In genomic region chr21:33229099-33229775, GRCh38 we compare ENCODE assay signal across 8 cellular contexts. TPM values are rescaled to one million over a fixed set of nuclear protein-coding genes. Genes with fewer than 3 reads are reported as not detected.
DNase-seq lines count a peak whose midpoint lies in the region; ATAC-seq and TF ChIP-seq lines count a peak whose summit lies in the region.

No MANE protein-coding gene starts in this region.

- H2AFZ ChIP-seq in mesenchymal stem cell (ENCODE audit: low read depth, low read length) = no peak overlapping the region

- no peak overlapping the region for H4K8ac ChIP-seq in mesenchymal stem cell (ENCODE audit: low read length)

- TF ChIP-seq CTCF in A673 (conservative IDR thresholded peaks at IDR 0.05; ENCODE audit: low read depth, low read length) = no peak

- H3K4me3 ChIP-seq in A673 (ENCODE audit: low read depth, low read length, poor library complexity, severe bottlenecking) (peak overlapping the region; percentile 76), H7 (ENCODE audit: insufficient read depth, low read depth, low read length) (peak overlapping the region; percentile 28), mesenchymal stem cell (ENCODE audit: insufficient read depth in 1 of 2, low read depth in 1 of 2, low read length in 2 of 2) (peak overlapping the region in 1 of 2 experiments; percentile 76)

- no peak overlapping the region for H2AK5ac ChIP-seq in mesenchymal stem cell (ENCODE audit: low read length, severe bottlenecking)

- peak overlapping the region; percentile 33 to 89 for H3K27ac Mint-ChIP-seq in activated naive CD4-positive, alpha-beta T cell treated with anti-CD3 and anti-CD28 coated beads, Interleukin-2, amount 50 U/mL, for 72 hours

- no peak overlapping the region for H3K4ac ChIP-seq in mesenchymal stem cell (ENCODE audit: low read depth in 1 of 2, low read length in 2 of 2)

- POLR2A ChIA-PET in A673 (lab: Charles Lee; ENCODE audit: low non-redundant PET) = interaction anchor here (0.6 kb wide), 1 partner anchor 146 kb away, joined by 3 read pairs; no protein-coding TSS in a partner anchor

- no peak overlapping the region for H2BK5ac ChIP-seq in mesenchymal stem cell (ENCODE audit: low read depth, low read length, poor library complexity, severe bottlenecking)

- no peak overlapping the region for H4K91ac ChIP-seq in mesenchymal stem cell (ENCODE audit: low read length)

- H3K36me3 ChIP-seq in A673 (ENCODE audit: insufficient read depth, low read length, poor library complexity, severe bottlenecking) (no peaks in the 10 kb centered on the region), H7 (replicated peaks; ENCODE audit: control insufficient read depth, insufficient read depth, low read length) (no peaks in the 10 kb centered on the region), mesenchymal stem cell (ENCODE audit: control insufficient read depth in 1 of 2, insufficient read depth in 2 of 2, low read depth in 1 of 2, low read length in 2 of 2) (no peaks in the 10 kb centered on the region)

- no peaks in the 10 kb centered on the region for H3K9me3 ChIP-seq in A673 (ENCODE audit: low read depth, low read length, poor library complexity, severe bottlenecking)
- H3K9me3 ChIP-seq in mesenchymal stem cell (ENCODE audit: control insufficient read depth, low read length) = no peaks in the 10 kb centered on the region

- no peak for DNase-seq in A673 (ENCODE audit: low spot score)
- DNase-seq in H7 = peak; percentile 26
- DNase-seq in activated naive CD4-positive, alpha-beta T cell treated with anti-CD3 and anti-CD28 coated beads, Interleukin-2, amount 50 U/mL, for 72 hours (ENCODE audit: low spot score in 2 of 2) = no peak
- DNase-seq in mesenchymal stem cell = no peak
- DNase-seq in NCI-H2227 treated with DMSO at 0.1 percent for 48 hours (lab: John Stamatoyannopoulos, UW) = no peak
- DNase-seq in stimulated activated CD4-positive, alpha-beta T cell treated with anti-CD3 and anti-CD28 coated beads, Interleukin-2, amount 100 ng/mL, for 24 hours = no peak

- peaks cover 15 to 24% of the 10 kb centered on the region in 2 donors for H3K36me3 Mint-ChIP-seq in activated naive CD4-positive, alpha-beta T cell treated with anti-CD3 and anti-CD28 coated beads, Interleukin-2, amount 50 U/mL, for 72 hours

- no TSS peak for BruUV-seq in A673 (replicated peaks; lab: Mats Ljungman, UMichigan)

- peak overlapping the region; percentile 93 for H3K4me2 ChIP-seq in mesenchymal stem cell (ENCODE audit: low read length, poor library complexity, severe bottlenecking)

- CTCF ChIA-PET in A673 (lab: Charles Lee) = no interaction called here

- H2BK120ac ChIP-seq in mesenchymal stem cell (ENCODE audit: low read depth, low read length) = no peak overlapping the region

- no peak overlapping the region for H2BK12ac ChIP-seq in mesenchymal stem cell (ENCODE audit: low read length in 2 of 2)

- WGBS in mesenchymal stem cell = 35% methylated on average over 7 of the region's 17 CpGs

- H3K27ac ChIP-seq in A673 (ENCODE audit: low read depth, low read length, poor library complexity, severe bottlenecking) (no peak overlapping the region), mesenchymal stem cell (ENCODE audit: low read length, poor library complexity, severe bottlenecking) (peak overlapping the region; percentile 52)

- intact Hi-C loops in A673 (cut with micrococcal nuclease; ENCODE audit: unreplicated experiment) = no loop called here

- H3K9ac ChIP-seq in mesenchymal stem cell (ENCODE audit: low read length) = peak overlapping the region; percentile 78

- no peaks in the 10 kb centered on the region for H3K9me3 Mint-ChIP-seq in activated naive CD4-positive, alpha-beta T cell treated with anti-CD3 and anti-CD28 coated beads, Interleukin-2, amount 50 U/mL, for 72 hours

- H3K4me1 ChIP-seq in A673 (ENCODE audit: insufficient read depth, low read length, poor library complexity, severe bottlenecking) (peaks cover 30% of the 10 kb centered on the region), mesenchymal stem cell (ENCODE audit: control insufficient read depth, insufficient read depth, low read depth, low read length) (peaks cover 5% of the 10 kb centered on the region)

- no peak overlapping the region for H2BK15ac ChIP-seq in mesenchymal stem cell (ENCODE audit: low read depth, poor library complexity, severe bottlenecking)

- H3K79me1 ChIP-seq in mesenchymal stem cell (replicated peaks; ENCODE audit: low read length, poor library complexity, severe bottlenecking) = peaks cover 9% of the 10 kb centered on the region

- H3K27me3 ChIP-seq in A673 (replicated peaks; ENCODE audit: insufficient read depth, low read depth, low read length, poor library complexity) = no peaks in the 10 kb centered on the region
- H3K27me3 ChIP-seq in H7 (ENCODE audit: control insufficient read depth, insufficient read depth, low read length) = peaks cover 7% of the 10 kb centered on the region; the same call in 1 of the 2 replicates
- no peaks in the 10 kb centered on the region for H3K27me3 ChIP-seq in mesenchymal stem cell (ENCODE audit: control insufficient read depth in 1 of 2, insufficient read depth in 1 of 2, low read length in 2 of 2)

- no peak for ATAC-seq in activated naive CD4-positive, alpha-beta T cell treated with anti-CD3 and anti-CD28 coated beads, Interleukin-2, amount 50 U/mL, for 72 hours
- no peak for ATAC-seq in GM21576 (IDR thresholded peaks at IDR 0.05; ENCODE audit: unreplicated experiment)
- ATAC-seq in HG03025 (IDR thresholded peaks at IDR 0.05; ENCODE audit: low FRiP score, unreplicated experiment) = no peak

- H3K14ac ChIP-seq in mesenchymal stem cell (ENCODE audit: low read length in 2 of 2) = no peak overlapping the region

- H3K23ac ChIP-seq in mesenchymal stem cell (ENCODE audit: low read length in 2 of 2) = no peak overlapping the region

- no peak overlapping the region for H3K18ac ChIP-seq in mesenchymal stem cell (ENCODE audit: low read depth in 1 of 2, low read length in 2 of 2)

RNA-seq across cellular contexts. Expression of gene IFNAR2, which starts 0.5 kb away (rescaled TPM):
- 21.5 and 28.2 TPM in 2 replicates for total RNA-seq in A673 (2021)
- total RNA-seq in H7 (2014; rRNA removed; shearing (Covaris generic)) = 2.8 and 3.6 TPM in 2 replicates
- total RNA-seq in activated naive CD4-positive, alpha-beta T cell treated with anti-CD3 and anti-CD28 coated beads, Interleukin-2, amount 50 U/mL, for 72 hours = 10 to 100 TPM; 42.2 to 44.4 TPM
- polyA plus RNA-seq in mesenchymal stem cell (2013, experiment 1 of 2) = 16.9 TPM
- polyA plus RNA-seq in mesenchymal stem cell (2013, experiment 2 of 2) = 17.9 TPM

RNA-seq across cellular contexts. Expression of gene IL10RB, which starts 36.9 kb away (rescaled TPM):
- total RNA-seq in A673 (2021) = 11.1 and 12.7 TPM in 2 replicates
- 5.0 and 6.7 TPM in 2 replicates for total RNA-seq in H7 (2014; rRNA removed; shearing (Covaris generic))
- total RNA-seq in activated naive CD4-positive, alpha-beta T cell treated with anti-CD3 and anti-CD28 coated beads, Interleukin-2, amount 50 U/mL, for 72 hours = 10 to 100 TPM; 21.4 to 33.5 TPM
- polyA plus RNA-seq in mesenchymal stem cell (2013, experiment 1 of 2) = 30.1 TPM
- polyA plus RNA-seq in mesenchymal stem cell (2013, experiment 2 of 2) = 31.4 TPM
